22 cellular contexts compared by ENCODE assay signal in genomic region chr9:116405321-116405720, GRCh38.
A peak's percentile ranks its signal among the peaks of the same experiment; 100 is the strongest.
DNase-seq lines count a peak whose midpoint lies in the region; ATAC-seq and TF ChIP-seq lines count a peak whose summit lies in the region.
"Had no signal": no experiment of that assay in that cellular context is flagged by ENCODE, and none has a peak within 500 bp of the region (broad histone marks: within the 10 kb centered on the region; RNA-seq: fewer than 3 reads in every experiment).

No MANE protein-coding gene starts in this region.

- peaks cover 0 to 2% of the 10 kb centered on the region in 2 donors for H3K9me3 Mint-ChIP-seq in stimulated activated naive B cell treated with anti-CD40 and anti-IgM and Interleukin-4, amounts not matched to agents 10 μg/mL and 1 μg/mL and 100 μg/mL, for 72 hours

- H3K36me3 Mint-ChIP-seq in stimulated activated naive B cell treated with anti-CD40 and anti-IgM and Interleukin-4, amounts not matched to agents 10 μg/mL and 1 μg/mL and 100 μg/mL, for 72 hours = no peaks in the 10 kb centered on the region

- H3K9me3 ChIP-seq in OCI-LY3 (ENCODE audit: insufficient read depth, low read length) = no peaks in the 10 kb centered on the region
- H3K9me3 ChIP-seq: BLaER1, Caco-2, MG63 had no signal

- H3K36me3 ChIP-seq in OCI-LY3 (replicated peaks; ENCODE audit: low read depth, low read length) = no peaks in the 10 kb centered on the region
- H3K36me3 ChIP-seq: BLaER1, MG63 had no signal

- no peak for TF ChIP-seq CTCF in OCI-LY3 (IDR thresholded peaks at IDR 0.05; ENCODE audit: low read depth, low read length)

- H3K27me3 Mint-ChIP-seq in stimulated activated naive B cell treated with anti-CD40 and anti-IgM and Interleukin-4, amounts not matched to agents 10 μg/mL and 1 μg/mL and 100 μg/mL, for 72 hours = no peaks in the 10 kb centered on the region
- H3K27me3 Mint-ChIP-seq: CD4-positive, alpha-beta memory T cell had no signal

- no peaks in the 10 kb centered on the region for H3K79me2 ChIP-seq in OCI-LY3 (ENCODE audit: low read length)

- H3K4me1 ChIP-seq in OCI-LY3 (ENCODE audit: low read length) = peaks cover 47% of the 10 kb centered on the region
- H3K4me1 ChIP-seq: Caco-2 had no signal

- H2AFZ ChIP-seq in OCI-LY3 (ENCODE audit: low read depth, low read length) = no peak overlapping the region

- H3K4me3 ChIP-seq in OCI-LY3 (ENCODE audit: low read length) = no peak overlapping the region
- H3K4me3 ChIP-seq: BLaER1, K562, MG63 had no signal

- no peak overlapping the region for H3K27ac Mint-ChIP-seq in stimulated activated naive B cell treated with anti-CD40 and anti-IgM and Interleukin-4, amounts not matched to agents 10 μg/mL and 1 μg/mL and 100 μg/mL, for 72 hours
- H3K27ac Mint-ChIP-seq: CD4-positive, alpha-beta memory T cell had no signal

- no peaks in the 10 kb centered on the region for H3K27me3 ChIP-seq in OCI-LY3 (ENCODE audit: low read depth, low read length)
- H3K27me3 ChIP-seq: BLaER1, MG63 had no signal

- ATAC-seq in GM18870 (IDR thresholded peaks at IDR 0.05; ENCODE audit: unreplicated experiment) = peak; percentile 48
- peak; percentile 75 to 78 for ATAC-seq in stimulated activated naive B cell treated with anti-CD40 and anti-IgM and Interleukin-4, amounts not matched to agents 10 μg/mL and 1 μg/mL and 100 μg/mL, for 72 hours (replicated peaks)
- no peak for ATAC-seq in GM18873 (IDR thresholded peaks at IDR 0.05; ENCODE audit: low FRiP score, unreplicated experiment)
- ATAC-seq: HCT116, HepG2, K562 had no signal

- no peak overlapping the region for H3K9ac ChIP-seq in OCI-LY3 (ENCODE audit: low read length)
- H3K9ac ChIP-seq: BLaER1 had no signal

- H3K4me2 ChIP-seq in OCI-LY3 (ENCODE audit: low read length) = peak overlapping the region; percentile 4; the same call in 1 of the 2 replicates
- H3K4me2 ChIP-seq: BLaER1 had no signal

- peaks cover 5 to 6% of the 10 kb centered on the region in 2 donors for H3K4me1 Mint-ChIP-seq in stimulated activated naive B cell treated with anti-CD40 and anti-IgM and Interleukin-4, amounts not matched to agents 10 μg/mL and 1 μg/mL and 100 μg/mL, for 72 hours
- H3K4me1 Mint-ChIP-seq: CD4-positive, alpha-beta memory T cell had no signal

- no peaks in the 10 kb centered on the region for H4K20me1 ChIP-seq in OCI-LY3 (ENCODE audit: insufficient read depth, low read length)
- H4K20me1 ChIP-seq: BLaER1 had no signal

- peak; percentile 88 for DNase-seq in kidney glomerular epithelial cell (lab: John Stamatoyannopoulos, UW)
- no peak for DNase-seq in stimulated activated naive B cell treated with anti-CD40 and anti-IgM and Interleukin-4, amounts not matched to agents 10 μg/mL and 1 μg/mL and 100 μg/mL, for 72 hours
- no peak for DNase-seq in SKM-1 (lab: John Stamatoyannopoulos, UW; ENCODE audit: unreplicated experiment)
- no peak for DNase-seq in 8988T
- DNase-seq: Caco-2; CD4-positive, alpha-beta memory T cell; MG63; NCI-H1048; NCI-H1436; NCI-H187 treated with DMSO at 0.1 percent for 48 hours; NCI-H2107; NCI-H446 treated with DMSO at 0.1 percent for 48 hours; NCI-H526 treated with DMSO at 0.1 percent for 48 hours; Right ventricle myocardium superior had no signal

- H3K4me3 Mint-ChIP-seq in stimulated activated naive B cell treated with anti-CD40 and anti-IgM and Interleukin-4, amounts not matched to agents 10 μg/mL and 1 μg/mL and 100 μg/mL, for 72 hours = no peak overlapping the region
- H3K4me3 Mint-ChIP-seq: CD4-positive, alpha-beta memory T cell had no signal

- H3K27ac ChIP-seq in OCI-LY3 (ENCODE audit: low read length) = no peak overlapping the region
- H3K27ac ChIP-seq: BLaER1, HL-60 had no signal
